1 cellular context compared by ENCODE assay signal in the genomic region with DNA sequence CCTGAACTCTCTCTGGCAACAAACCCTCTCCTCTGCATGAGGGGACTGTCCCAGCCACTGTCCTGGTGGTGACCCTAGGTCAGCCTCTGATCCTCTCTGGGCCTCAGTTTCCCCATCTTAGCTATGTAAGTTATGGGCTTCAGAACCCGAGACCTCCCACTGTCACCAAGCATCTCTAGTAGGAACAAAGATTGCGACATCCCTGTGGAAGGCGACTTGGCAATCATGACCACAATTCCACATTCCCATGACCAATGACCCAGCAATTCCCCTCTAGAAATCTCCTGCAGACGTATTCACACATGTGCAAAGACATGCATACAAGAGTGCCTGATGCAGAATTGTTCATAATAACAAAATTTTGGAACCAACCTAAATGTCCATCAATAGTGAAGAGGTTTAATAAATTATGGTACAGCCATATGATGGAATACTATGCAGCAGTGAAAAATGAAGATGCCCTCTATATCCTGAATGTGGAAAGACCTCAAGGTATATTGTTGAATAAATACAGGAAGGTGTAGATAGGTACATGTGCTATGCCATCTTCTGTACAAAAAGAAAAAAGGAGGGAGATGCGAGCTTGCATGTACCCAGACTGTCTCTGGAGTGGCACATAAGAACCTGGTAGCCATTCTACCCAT.
TF ChIP-seq lines count a peak whose summit lies in the region.

No MANE protein-coding gene starts in this region.

TF ChIP-seq in GM23338, 12 proteins besides CTCF, POLR2A, EP300 and RAD21 (continued from another document):
- no peak for TF ChIP-seq NANOG (IDR thresholded peaks at IDR 0.05; ENCODE audit: borderline replicate concordance)
- TF ChIP-seq POLR2AphosphoS5 (IDR thresholded peaks at IDR 0.05; ENCODE audit: low read depth) = no peak
- no peak for TF ChIP-seq ZNF331 (CRISPR knock-in tag; IDR thresholded peaks at IDR 0.05; ENCODE audit: low read depth)
- no peak for TF ChIP-seq EZH2phosphoT487 (IDR thresholded peaks at IDR 0.05; ENCODE audit: unreplicated experiment)
- TF ChIP-seq, protein P1, sequence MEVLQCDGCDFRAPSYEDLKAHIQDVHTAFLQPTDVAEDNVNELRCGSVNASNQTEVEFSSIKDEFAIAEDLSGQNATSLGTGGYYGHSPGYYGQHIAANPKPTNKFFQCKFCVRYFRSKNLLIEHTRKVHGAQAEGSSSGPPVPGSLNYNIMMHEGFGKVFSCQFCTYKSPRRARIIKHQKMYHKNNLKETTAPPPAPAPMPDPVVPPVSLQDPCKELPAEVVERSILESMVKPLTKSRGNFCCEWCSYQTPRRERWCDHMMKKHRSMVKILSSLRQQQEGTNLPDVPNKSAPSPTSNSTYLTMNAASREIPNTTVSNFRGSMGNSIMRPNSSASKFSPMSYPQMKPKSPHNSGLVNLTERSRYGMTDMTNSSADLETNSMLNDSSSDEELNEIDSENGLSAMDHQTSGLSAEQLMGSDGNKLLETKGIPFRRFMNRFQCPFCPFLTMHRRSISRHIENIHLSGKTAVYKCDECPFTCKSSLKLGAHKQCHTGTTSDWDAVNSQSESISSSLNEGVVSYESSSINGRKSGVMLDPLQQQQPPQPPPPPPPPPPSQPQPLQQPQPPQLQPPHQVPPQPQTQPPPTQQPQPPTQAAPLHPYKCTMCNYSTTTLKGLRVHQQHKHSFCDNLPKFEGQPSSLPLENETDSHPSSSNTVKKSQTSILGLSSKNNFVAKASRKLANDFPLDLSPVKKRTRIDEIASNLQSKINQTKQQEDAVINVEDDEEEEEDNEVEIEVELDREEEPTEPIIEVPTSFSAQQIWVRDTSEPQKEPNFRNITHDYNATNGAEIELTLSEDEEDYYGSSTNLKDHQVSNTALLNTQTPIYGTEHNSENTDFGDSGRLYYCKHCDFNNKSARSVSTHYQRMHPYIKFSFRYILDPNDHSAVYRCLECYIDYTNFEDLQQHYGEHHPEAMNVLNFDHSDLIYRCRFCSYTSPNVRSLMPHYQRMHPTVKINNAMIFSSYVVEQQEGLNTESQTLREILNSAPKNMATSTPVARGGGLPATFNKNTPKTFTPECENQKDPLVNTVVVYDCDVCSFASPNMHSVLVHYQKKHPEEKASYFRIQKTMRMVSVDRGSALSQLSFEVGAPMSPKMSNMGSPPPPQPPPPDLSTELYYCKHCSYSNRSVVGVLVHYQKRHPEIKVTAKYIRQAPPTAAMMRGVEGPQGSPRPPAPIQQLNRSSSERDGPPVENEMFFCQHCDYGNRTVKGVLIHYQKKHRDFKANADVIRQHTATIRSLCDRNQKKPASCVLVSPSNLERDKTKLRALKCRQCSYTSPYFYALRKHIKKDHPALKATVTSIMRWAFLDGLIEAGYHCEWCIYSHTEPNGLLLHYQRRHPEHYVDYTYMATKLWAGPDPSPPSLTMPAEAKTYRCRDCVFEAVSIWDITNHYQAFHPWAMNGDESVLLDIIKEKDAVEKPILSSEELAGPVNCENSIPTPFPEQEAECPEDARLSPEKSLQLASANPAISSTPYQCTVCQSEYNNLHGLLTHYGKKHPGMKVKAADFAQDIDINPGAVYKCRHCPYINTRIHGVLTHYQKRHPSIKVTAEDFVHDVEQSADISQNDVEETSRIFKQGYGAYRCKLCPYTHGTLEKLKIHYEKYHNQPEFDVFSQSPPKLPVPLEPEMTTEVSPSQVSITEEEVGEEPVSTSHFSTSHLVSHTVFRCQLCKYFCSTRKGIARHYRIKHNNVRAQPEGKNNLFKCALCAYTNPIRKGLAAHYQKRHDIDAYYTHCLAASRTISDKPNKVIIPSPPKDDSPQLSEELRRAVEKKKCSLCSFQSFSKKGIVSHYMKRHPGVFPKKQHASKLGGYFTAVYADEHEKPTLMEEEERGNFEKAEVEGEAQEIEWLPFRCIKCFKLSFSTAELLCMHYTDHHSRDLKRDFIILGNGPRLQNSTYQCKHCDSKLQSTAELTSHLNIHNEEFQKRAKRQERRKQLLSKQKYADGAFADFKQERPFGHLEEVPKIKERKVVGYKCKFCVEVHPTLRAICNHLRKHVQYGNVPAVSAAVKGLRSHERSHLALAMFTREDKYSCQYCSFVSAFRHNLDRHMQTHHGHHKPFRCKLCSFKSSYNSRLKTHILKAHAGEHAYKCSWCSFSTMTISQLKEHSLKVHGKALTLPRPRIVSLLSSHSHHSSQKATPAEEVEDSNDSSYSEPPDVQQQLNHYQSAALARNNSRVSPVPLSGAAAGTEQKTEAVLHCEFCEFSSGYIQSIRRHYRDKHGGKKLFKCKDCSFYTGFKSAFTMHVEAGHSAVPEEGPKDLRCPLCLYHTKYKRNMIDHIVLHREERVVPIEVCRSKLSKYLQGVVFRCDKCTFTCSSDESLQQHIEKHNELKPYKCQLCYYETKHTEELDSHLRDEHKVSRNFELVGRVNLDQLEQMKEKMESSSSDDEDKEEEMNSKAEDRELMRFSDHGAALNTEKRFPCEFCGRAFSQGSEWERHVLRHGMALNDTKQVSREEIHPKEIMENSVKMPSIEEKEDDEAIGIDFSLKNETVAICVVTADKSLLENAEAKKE (CRISPR knock-in tag; IDR thresholded peaks at IDR 0.05) = no peak
